20 cellular contexts compared by ENCODE assay signal in the genomic region with DNA sequence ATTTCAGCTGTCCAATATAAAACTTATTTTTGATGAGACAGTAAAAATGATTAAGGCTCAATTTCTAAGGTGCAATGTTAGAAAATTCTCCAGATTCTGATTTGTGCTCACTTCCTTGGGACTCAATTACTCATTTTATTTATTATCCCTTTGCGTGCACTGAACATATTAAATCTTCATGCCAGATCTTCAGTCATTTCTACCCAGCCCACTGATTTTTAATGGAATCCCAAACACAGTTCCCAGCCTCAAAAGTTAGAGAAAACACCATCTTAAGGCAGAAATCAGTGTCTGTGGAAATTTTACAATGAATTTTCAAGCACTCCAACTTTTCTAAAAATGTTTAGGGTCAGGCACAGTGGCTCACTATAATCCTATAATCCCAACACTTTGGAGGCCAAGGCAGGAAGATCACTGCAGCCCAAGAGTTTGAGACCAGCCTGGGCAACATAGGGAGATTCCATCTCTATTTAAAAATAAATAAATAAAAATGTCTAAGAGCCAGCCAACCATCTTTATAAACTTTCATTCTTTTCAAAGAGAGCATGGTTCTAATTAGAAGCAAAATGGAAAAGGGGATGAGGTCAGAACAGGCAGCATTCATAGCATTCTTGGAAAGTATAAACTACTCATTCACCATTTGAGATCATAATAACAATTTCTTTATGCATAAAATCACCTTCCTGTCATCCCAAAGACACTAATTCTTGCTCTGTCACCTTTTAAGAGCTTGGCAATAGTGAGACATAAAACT. TPM values are rescaled to one million over a fixed set of nuclear protein-coding genes. Genes with fewer than 3 reads are reported as not detected.
A peak's percentile ranks its signal among the peaks of the same experiment; 100 is the strongest.
DNase-seq lines count a peak whose midpoint lies in the region; ATAC-seq and TF ChIP-seq lines count a peak whose summit lies in the region.
"Had no signal": no experiment of that assay in that cellular context is flagged by ENCODE, and none has a peak within 500 bp of the region (broad histone marks: within the 10 kb centered on the region; RNA-seq: fewer than 3 reads in every experiment).

No MANE protein-coding gene starts in this region.

- peaks cover 8 to 55% of the 10 kb centered on the region in 2 experiments for H3K79me1 ChIP-seq in IMR-90 (ENCODE audit: low read depth in 1 of 2, low read length in 2 of 2)

- no peak overlapping the region for H3K4me3 ChIP-seq in IMR-90 (ENCODE audit: insufficient read depth, low read depth, low read length)
- H3K4me3 ChIP-seq in fibroblast of mammary gland (ENCODE audit: control insufficient read depth, low read depth, low read length), result no peak overlapping the region
- no peak overlapping the region for H3K4me3 ChIP-seq in neural progenitor cell
- no peak overlapping the region for H3K4me3 ChIP-seq in MG63
- H3K4me3 ChIP-seq: ascending aorta, PC-9, SJCRH30, suprapubic skin had no signal

- peak overlapping the region in 1 of 2 experiments; percentile 61; a peak in 3 of 4 replicates for H4K8ac ChIP-seq in IMR-90 (ENCODE audit: low read depth in 2 of 2, low read length in 2 of 2)

- H3K27me3 ChIP-seq in IMR-90 (ENCODE audit: control insufficient read depth, insufficient read depth, low read length) (no peaks in the 10 kb centered on the region), neural progenitor cell (no peaks in the 10 kb centered on the region), MG63 (no peaks in the 10 kb centered on the region)
- H3K27me3 ChIP-seq: ascending aorta, SJCRH30, suprapubic skin had no signal

- H2AFZ ChIP-seq in IMR-90 (replicated peaks; ENCODE audit: low read length, poor library complexity) (no peak overlapping the region), neural progenitor cell (replicated peaks) (no peak overlapping the region)
- H2AFZ ChIP-seq: PC-9 had no signal

- intact Hi-C loops in IMR-90 (cut with micrococcal nuclease) (loop anchor here (1.0 to 2.0 kb wide), 2 partner anchors 52 to 77 kb away; no protein-coding TSS in a partner anchor), Right ventricle myocardium inferior (cut with DNase I) (no loop called here)

- no peak overlapping the region; the same call in 1 of the 2 replicates for H3K14ac ChIP-seq in IMR-90 (replicated peaks; ENCODE audit: low read depth, low read length)

- peaks cover 13% of the 10 kb centered on the region; the same call in 1 of the 2 replicates for H4K20me1 ChIP-seq in IMR-90 (ENCODE audit: insufficient read depth, low read length)
- peaks cover 11% of the 10 kb centered on the region for H4K20me1 ChIP-seq in neural progenitor cell (ENCODE audit: low read depth)

- H3K18ac ChIP-seq in IMR-90 (ENCODE audit: low read depth, low read length), result peak overlapping the region; percentile 5; the same call in 1 of the 2 replicates

- peaks cover 15% of the 10 kb centered on the region for H3K36me3 ChIP-seq in IMR-90 (ENCODE audit: control insufficient read depth, insufficient read depth, low read length)
- H3K36me3 ChIP-seq in neural progenitor cell, result no peaks in the 10 kb centered on the region
- no peaks in the 10 kb centered on the region for H3K36me3 ChIP-seq in MG63

- H3K9me3 Mint-ChIP-seq in neural progenitor cell, result no peaks in the 10 kb centered on the region
- peaks cover under 1% of the 10 kb centered on the region for H3K9me3 Mint-ChIP-seq in activated CD4-positive, alpha-beta memory T cell treated with anti-CD3 and anti-CD28 coated beads, Interleukin-2, amount 10 ng/mL, durations not matched to agents 7 days and 5 days

- peaks cover 49% of the 10 kb centered on the region for H3K79me2 ChIP-seq in neural progenitor cell (ENCODE audit: low read depth)

- TF ChIP-seq CTCF in IMR-90 (conservative IDR thresholded peaks at IDR 0.05; ENCODE audit: low read depth, low read length) (no peak), fibroblast of mammary gland (conservative IDR thresholded peaks at IDR 0.05; ENCODE audit: control insufficient read depth, insufficient read depth, low read depth, low read length) (no peak), neural progenitor cell (IDR thresholded peaks at IDR 0.05) (no peak)

- WGBS in IMR-90 (ENCODE audit: extremely low coverage in 2 of 2, insufficient read length in 1 of 2), 2 experiments, result no CpG with 5 or more reads among the region's 1 CpG

- TF ChIP-seq POLR2A in IMR-90 (IDR thresholded peaks at IDR 0.05; ENCODE audit: low read depth, low read length), result no peak

- peak overlapping the region; percentile 30 for H2BK120ac ChIP-seq in IMR-90 (ENCODE audit: low read depth, low read length)

- H4K91ac ChIP-seq in IMR-90 (ENCODE audit: insufficient read depth, low read depth, low read length), result no peak overlapping the region; the same call in none of the 2 replicates

- peak overlapping the region; percentile 17; the same call in 1 of the 3 replicates for H2BK15ac ChIP-seq in IMR-90 (ENCODE audit: low read depth, low read length)

- H2AK5ac ChIP-seq in IMR-90 (ENCODE audit: low read depth, low read length), result no peak overlapping the region; the same call in 1 of the 2 replicates

- peak overlapping the region; percentile 58; the same call in 1 of the 2 replicates for H3K56ac ChIP-seq in IMR-90 (ENCODE audit: extremely low read depth, insufficient read depth, low read length)

- H3K4ac ChIP-seq in IMR-90 (ENCODE audit: low read depth, low read length), result peak overlapping the region; percentile 34; the same call in 1 of the 2 replicates

- peak overlapping the region; percentile 6; the same call in 1 of the 2 replicates for H2BK20ac ChIP-seq in IMR-90 (ENCODE audit: low read depth, low read length)

- POLR2A ChIA-PET in IMR-90 (lab: Charles Lee; ENCODE audit: unreplicated experiment), result no interaction called here
- POLR2A ChIA-PET in activated CD4-positive, alpha-beta memory T cell treated with anti-CD3 and anti-CD28 coated beads, Interleukin-2, amount 10 ng/mL, durations not matched to agents 7 days and 5 days (lab: Charles Lee), result interaction anchor here (0.7 kb wide), 1 partner anchor 542 kb away, joined by 4 read pairs; no protein-coding TSS in a partner anchor

- no peak overlapping the region; the same call in 1 of the 2 replicates for H4K5ac ChIP-seq in IMR-90 (ENCODE audit: low read depth, low read length)

- H3K4me1 Mint-ChIP-seq in neural progenitor cell, result peaks cover 58% of the 10 kb centered on the region
- no peaks in the 10 kb centered on the region for H3K4me1 Mint-ChIP-seq in activated CD4-positive, alpha-beta memory T cell treated with anti-CD3 and anti-CD28 coated beads, Interleukin-2, amount 10 ng/mL, durations not matched to agents 7 days and 5 days

- H3K4me3 Mint-ChIP-seq in neural progenitor cell, result no peak overlapping the region
- no peak overlapping the region for H3K4me3 Mint-ChIP-seq in activated CD4-positive, alpha-beta memory T cell treated with anti-CD3 and anti-CD28 coated beads, Interleukin-2, amount 10 ng/mL, durations not matched to agents 7 days and 5 days

- ATAC-seq in IMR-90 (ENCODE audit: low read depth), result peak; percentile 64
- ATAC-seq in GM19395 (IDR thresholded peaks at IDR 0.05; ENCODE audit: unreplicated experiment), result no peak
- no peak for ATAC-seq in Right ventricle myocardium inferior
- ATAC-seq: left colon had no signal

- H3K23ac ChIP-seq in IMR-90 (ENCODE audit: low read depth, low read length), result peak overlapping the region; percentile 20

- BruUV-seq in IMR-90 (replicated peaks; lab: Mats Ljungman, UMichigan), result no TSS peak

- H3K4me1 ChIP-seq in IMR-90 (ENCODE audit: control insufficient read depth, insufficient read depth, low read length) (peaks cover 27% of the 10 kb centered on the region), neural progenitor cell (peaks cover 30% of the 10 kb centered on the region)
- H3K4me1 ChIP-seq: SJCRH30, suprapubic skin had no signal

- peak overlapping the region; percentile 41 for H2BK5ac ChIP-seq in IMR-90 (ENCODE audit: low read depth, low read length, poor library complexity, severe bottlenecking)

- DNase-seq in AG20443 (ENCODE audit: low spot score) (peak; percentile 60), IMR-90 (peak; percentile 75), fibroblast of mammary gland (ENCODE audit: low read depth) (peak; percentile 58), neural progenitor cell (ENCODE audit: low spot score) (no peak), Right ventricle myocardium inferior (ENCODE audit: missing footprints) (no peak), MG63 (no peak)
- no peak for DNase-seq in activated CD4-positive, alpha-beta memory T cell treated with anti-CD3 and anti-CD28 coated beads, Interleukin-2, amount 10 ng/mL, durations not matched to agents 7 days and 5 days
- DNase-seq: activated CD4-positive, alpha-beta T cell treated with anti-CD3 and anti-CD28 coated beads, Interleukin-2, amount 50 U/mL, for 48 hours; activated naive CD4-positive, alpha-beta T cell treated with Interleukin-2 at 50 U/mL for 16 hours; C1 segment of cervical spinal cord; KBM-7; left colon; NCI-H1930; NCI-H226; PC-9; SJCRH30; WERI-Rb-1 had no signal

- peaks cover 14% of the 10 kb centered on the region for H3F3A ChIP-seq in neural progenitor cell (ENCODE audit: low read depth)

- no peak overlapping the region for H3K27ac Mint-ChIP-seq in neural progenitor cell
- no peak overlapping the region for H3K27ac Mint-ChIP-seq in activated CD4-positive, alpha-beta memory T cell treated with anti-CD3 and anti-CD28 coated beads, Interleukin-2, amount 10 ng/mL, durations not matched to agents 7 days and 5 days

- no peak overlapping the region for H2AK9ac ChIP-seq in IMR-90 (replicated peaks; ENCODE audit: low read depth, low read length, poor library complexity)

- H3K27ac ChIP-seq in IMR-90 (ENCODE audit: insufficient read depth, low read length) (peak overlapping the region; percentile 64), neural progenitor cell (peak overlapping the region; percentile 56)
- H3K27ac ChIP-seq: ascending aorta, PC-9, SJCRH30, suprapubic skin, WERI-Rb-1 had no signal

- dilution Hi-C loops in IMR-90 (cut with HindIII; ENCODE audit: low sequenced_read_pairs, unreplicated experiment), result no loop called here

- CTCF ChIA-PET in IMR-90 (lab: Yijun Ruan, JAX), result no interaction called here
- CTCF ChIA-PET in activated CD4-positive, alpha-beta memory T cell treated with anti-CD3 and anti-CD28 coated beads, Interleukin-2, amount 10 ng/mL, durations not matched to agents 7 days and 5 days (lab: Charles Lee), result no interaction called here

- H3K4me2 ChIP-seq in IMR-90 (ENCODE audit: low read depth, low read length) (peak overlapping the region; percentile 87), neural progenitor cell (peak overlapping the region; percentile 33)
- H3K4me2 ChIP-seq: PC-9 had no signal

- H3K9me3 ChIP-seq in IMR-90 (ENCODE audit: control insufficient read depth, insufficient read depth, low read length) (no peaks in the 10 kb centered on the region), neural progenitor cell (ENCODE audit: low read depth) (no peaks in the 10 kb centered on the region), MG63 (no peaks in the 10 kb centered on the region)
- H3K9me3 ChIP-seq: ascending aorta, SJCRH30, suprapubic skin had no signal

- no peaks in the 10 kb centered on the region for H3K27me3 Mint-ChIP-seq in neural progenitor cell (ENCODE audit: insufficient read depth, low read depth)
- no peaks in the 10 kb centered on the region for H3K27me3 Mint-ChIP-seq in activated CD4-positive, alpha-beta memory T cell treated with anti-CD3 and anti-CD28 coated beads, Interleukin-2, amount 10 ng/mL, durations not matched to agents 7 days and 5 days

- H3K36me3 Mint-ChIP-seq in neural progenitor cell, result peaks cover 28% of the 10 kb centered on the region
- H3K36me3 Mint-ChIP-seq in activated CD4-positive, alpha-beta memory T cell treated with anti-CD3 and anti-CD28 coated beads, Interleukin-2, amount 10 ng/mL, durations not matched to agents 7 days and 5 days (ENCODE audit: low read depth), result no peaks in the 10 kb centered on the region

- H3K9ac ChIP-seq in IMR-90 (ENCODE audit: low read depth, low read length) (no peak overlapping the region), neural progenitor cell (no peak overlapping the region)

- in situ Hi-C loops in IMR-90 (cut with MboI; ENCODE audit: low sequenced_read_pairs), result no loop called here

- peaks cover 29% of the 10 kb centered on the region for H3K9me1 ChIP-seq in IMR-90 (ENCODE audit: insufficient read depth, low read length)

- no peak for TF ChIP-seq RAD21 in IMR-90 (IDR thresholded peaks at IDR 0.05; ENCODE audit: low read length)

RNA-seq across cellular contexts. Expression of a gene that starts 53.6 kb away (rescaled TPM):
- total RNA-seq in IMR-90 (2012; rRNA removed) (36.0 and 40.3 TPM in 2 replicates), neural progenitor cell (ENCODE audit: low replicate concordance) (51.9 and 54.7 TPM in 2 replicates), Right ventricle myocardium inferior (9.8 TPM)
- polyA plus RNA-seq in IMR-90 (2012; rRNA removed), result 51.0 and 52.9 TPM in 2 replicates
- polyA plus RNA-seq in IMR-90 (2012; cell fraction: cytosol; rRNA removed), result 34.1 and 43.9 TPM in 2 replicates
- 54.1 and 57.3 TPM in 2 replicates for polyA plus RNA-seq in IMR-90 (2012; cell fraction: nucleus; rRNA removed; ENCODE audit: low replicate concordance)
- under 1 TPM; 0.48 to 0.53 TPM for total RNA-seq in activated CD4-positive, alpha-beta memory T cell treated with anti-CD3 and anti-CD28 coated beads, Interleukin-2, amount 10 ng/mL, durations not matched to agents 7 days and 5 days
- total RNA-seq in MG63 (2014; rRNA removed; shearing (Covaris generic); ENCODE audit: low replicate concordance), result 4.3 and 6.1 TPM in 2 replicates

Comparison
In these comparisons a context has a peak if more than half of its experiments do, and no peak if none do; other contexts are left out.
1. DNase-seq: peak in AG20443 (single experiment), IMR-90 (single experiment) and fibroblast of mammary gland (single experiment); none in neural progenitor cell (single experiment), activated CD4-positive, alpha-beta memory T cell treated with anti-CD3 and anti-CD28 coated beads, Interleukin-2, amount 10 ng/mL, durations not matched to agents 7 days and 5 days (single experiment), Right ventricle myocardium inferior (single experiment) and MG63 (single experiment).